15 cellular contexts compared by ENCODE assay signal in the genomic region with DNA sequence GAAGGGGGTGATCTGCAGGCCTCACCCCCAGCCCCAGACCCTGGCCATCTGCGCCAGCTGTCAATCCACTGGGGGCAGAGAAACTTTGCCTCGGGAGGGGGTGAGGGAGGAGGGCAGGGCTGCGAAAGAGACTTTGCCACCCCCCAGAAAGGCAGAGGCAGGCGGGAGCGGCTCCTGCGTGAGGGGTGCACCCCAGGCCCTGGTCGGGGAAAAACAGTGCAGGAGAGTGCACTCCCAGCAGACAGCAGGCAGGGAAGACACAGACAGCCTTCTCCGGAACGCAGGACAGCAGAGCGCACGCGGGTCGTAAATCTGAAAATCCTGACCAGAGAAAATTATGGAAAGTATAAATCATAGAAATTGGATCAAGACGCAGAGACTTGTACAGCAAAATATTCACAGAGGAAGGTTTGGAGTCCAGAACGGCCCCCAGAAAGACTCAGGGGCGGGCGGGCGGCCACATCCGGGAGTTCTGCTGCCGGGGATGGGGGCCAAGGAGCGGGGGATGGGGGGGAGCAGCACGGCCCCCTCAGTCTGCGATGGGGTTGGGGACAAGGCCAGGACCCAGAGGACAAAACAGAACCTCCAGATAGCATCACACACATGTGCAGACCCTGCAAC. TPM values are rescaled to one million over a fixed set of nuclear protein-coding genes. Genes with fewer than 3 reads are reported as not detected.
DNase-seq lines count a peak whose midpoint lies in the region; ATAC-seq, FAIRE-seq and TF ChIP-seq lines count a peak whose summit lies in the region.
"Had no signal": no experiment of that assay in that cellular context is flagged by ENCODE, and none has a peak within 500 bp of the region (broad histone marks: within the 10 kb centered on the region; RNA-seq: fewer than 3 reads in every experiment).

No MANE protein-coding gene starts in this region.

- H3K9me1 ChIP-seq in K562 (ENCODE audit: control insufficient read depth, insufficient read depth, low read length): no peaks in the 10 kb centered on the region

- POLR2A ChIA-PET in K562 (lab: Yijun Ruan, JAX): interaction anchor here (0.6 kb wide), 1 partner anchor 42 kb away, joined by 3 read pairs; no protein-coding TSS in a partner anchor

- no peaks in the 10 kb centered on the region for H3K36me3 Mint-ChIP-seq in activated T-cell treated with anti-CD3 and anti-CD28 coated beads, Interleukin-2, amount 50 U/mL, for 72 hours (ENCODE audit: insufficient read depth in 2 of 2)
- H3K36me3 Mint-ChIP-seq in natural killer cell: no peaks in the 10 kb centered on the region

- H3K27me3 Mint-ChIP-seq in activated T-cell treated with anti-CD3 and anti-CD28 coated beads, Interleukin-2, amount 50 U/mL, for 72 hours (ENCODE audit: low read depth): no peaks in the 10 kb centered on the region
- peaks cover 0 to 2% of the 10 kb centered on the region in 2 donors for H3K27me3 Mint-ChIP-seq in natural killer cell (ENCODE audit: low read depth in 2 of 2)

- ATAC-seq in activated T-cell treated with anti-CD3 and anti-CD28 coated beads, Interleukin-2, amount 50 U/mL, for 72 hours (replicated peaks in 1 of 2): no peak
- ATAC-seq in K562 (0 out of 3 replicates have a peak, but pooled peaks have one; percentile 17), natural killer cell (peak in 2 of 3 donors; percentile 55 to 60), GM18907 (IDR thresholded peaks at IDR 0.05; ENCODE audit: unreplicated experiment) (no peak), GM21360 (IDR thresholded peaks at IDR 0.05; ENCODE audit: unreplicated experiment) (no peak)
- ATAC-seq: naive thymus-derived CD4-positive, alpha-beta T cell had no signal

- no peak for TF ChIP-seq POLR2A in K562 (conservative IDR thresholded peaks at IDR 0.05)

- no peak for FAIRE-seq in K562 (lab: Jason Lieb, UNC)
- FAIRE-seq: astrocyte had no signal

- DNase-seq in activated T-cell treated with anti-CD3 and anti-CD28 coated beads, Interleukin-2, amount 50 U/mL, for 72 hours: peak; percentile 5 to 14
- DNase-seq in activated T-cell treated with anti-CD3 and anti-CD28 coated beads, Interleukin-2, amount 50 U/mL, for 1 hour: no peak
- DNase-seq in K562 (ENCODE audit: extremely low read depth in 1 of 4, low spot score in 3 of 4) (peak in 1 of 4 experiments; percentile 39), natural killer cell (peak; percentile 13), KG1 (lab: John Stamatoyannopoulos, UW) (no peak)
- DNase-seq: HCEC 1CT; stimulated activated CD4-positive, alpha-beta T cell treated with anti-CD3 and anti-CD28 coated beads, Interleukin-4, amount 100 ng/mL, for 4 hours had no signal

- H3K9me3 ChIP-seq in K562 (replicated peaks; ENCODE audit: control insufficient read depth, insufficient read depth, low read depth, low read length): no peaks in the 10 kb centered on the region

- H3K27ac ChIP-seq in K562 (ENCODE audit: extremely low read depth, low read depth, low read length): no peak overlapping the region
- peak overlapping the region; percentile 65 for H3K27ac ChIP-seq in urinary bladder (ENCODE audit: low read depth)

- peaks cover 5% of the 10 kb centered on the region for H3K4me1 Mint-ChIP-seq in activated T-cell treated with anti-CD3 and anti-CD28 coated beads, Interleukin-2, amount 50 U/mL, for 72 hours (ENCODE audit: low read depth)
- peaks cover 4 to 16% of the 10 kb centered on the region in 2 donors for H3K4me1 Mint-ChIP-seq in natural killer cell

- no peak overlapping the region for H3K9ac ChIP-seq in K562 (ENCODE audit: insufficient read depth in 1 of 2, low read depth in 2 of 2, low read length in 2 of 2)

- 0 out of 2 replicates have a peak, but pooled peaks cover 4% of the 10 kb centered on the region for H4K20me1 ChIP-seq in K562 (replicated peaks; ENCODE audit: control insufficient read depth, insufficient read depth, low read length)

- in situ Hi-C loops in K562 (cut with MboI): no loop called here

- intact Hi-C loops in K562 (cut with micrococcal nuclease): no loop called here
- intact Hi-C loops in natural killer cell (cut with micrococcal nuclease): no loop called here

- H3K4me1 ChIP-seq in K562 (replicated peaks in 1 of 2; ENCODE audit: control insufficient read depth in 2 of 2, insufficient read depth in 2 of 2, low read length in 2 of 2) (peaks cover 0 to 54% of the 10 kb centered on the region in 2 experiments; a peak in 3 of 5 replicates), urinary bladder (ENCODE audit: insufficient read depth) (no peaks in the 10 kb centered on the region)

- TF ChIP-seq CTCF in K562 (IDR thresholded peaks at IDR 0.05 in 2 of 3, conservative IDR thresholded peaks at IDR 0.05 in 1 of 3; ENCODE audit: insufficient read depth in 2 of 3, low read depth in 1 of 3, low read length in 3 of 3): no peak
- no peak for TF ChIP-seq CTCF in natural killer cell (IDR thresholded peaks at IDR 0.05)

- peaks cover 15 to 49% of the 10 kb centered on the region in 2 experiments; a peak in 4 of 5 replicates for H3K27me3 ChIP-seq in K562 (ENCODE audit: control insufficient read depth in 2 of 2, insufficient read depth in 2 of 2, low read length in 2 of 2)

- no peak for TF ChIP-seq RAD21 in K562 (CRISPR knock-in tag; conservative IDR thresholded peaks at IDR 0.05 in 1 of 2, IDR thresholded peaks at IDR 0.05 in 1 of 2)

- no peaks in the 10 kb centered on the region for H3K36me3 ChIP-seq in K562 (ENCODE audit: control insufficient read depth, insufficient read depth, low read length)
- H3K36me3 ChIP-seq in urinary bladder (ENCODE audit: insufficient read depth): no peaks in the 10 kb centered on the region

- TF ChIP-seq EP300 in K562 (IDR thresholded peaks at IDR 0.05; ENCODE audit: low read length): no peak

- BruUV-seq in K562 (replicated peaks; lab: Mats Ljungman, UMichigan): no TSS peak

- CTCF ChIA-PET in K562 (lab: Yijun Ruan, JAX; ENCODE audit: low intra/inter-chr PET ratio): no interaction called here

- H3K79me2 ChIP-seq in K562 (ENCODE audit: control insufficient read depth, insufficient read depth, low read length): no peaks in the 10 kb centered on the region

- peak overlapping the region in 1 of 2 donors; percentile 20 for H3K4me3 Mint-ChIP-seq in activated T-cell treated with anti-CD3 and anti-CD28 coated beads, Interleukin-2, amount 50 U/mL, for 72 hours
- peak overlapping the region; percentile 52 for H3K4me3 Mint-ChIP-seq in natural killer cell

- H3K9me3 Mint-ChIP-seq in activated T-cell treated with anti-CD3 and anti-CD28 coated beads, Interleukin-2, amount 50 U/mL, for 72 hours: no peaks in the 10 kb centered on the region
- H3K9me3 Mint-ChIP-seq in natural killer cell: no peaks in the 10 kb centered on the region

- H3K27ac Mint-ChIP-seq in activated T-cell treated with anti-CD3 and anti-CD28 coated beads, Interleukin-2, amount 50 U/mL, for 72 hours: no peak overlapping the region
- H3K27ac Mint-ChIP-seq in natural killer cell: peak overlapping the region in 1 of 2 donors; percentile 17

- H3K4me2 ChIP-seq in K562 (ENCODE audit: insufficient read depth, low read length): no peak overlapping the region

- 16% methylated on average over 13 of the region's 23 CpGs for WGBS in K562 (ENCODE audit: insufficient coverage, low coverage, missing lambda C conversion rate)
- WGBS in urinary bladder: 16% methylated on average over 23 of the region's 23 CpGs

- H3K4me3 ChIP-seq in K562 (no peak overlapping the region), urinary bladder (ENCODE audit: low read depth, low read length) (no peak overlapping the region)

- H2AFZ ChIP-seq in K562 (ENCODE audit: low read depth, low read length): no peak overlapping the region

RNA-seq across cellular contexts. Expression of a gene that starts 8.0 kb away (rescaled TPM):
- 10 to 100 TPM; 59.4 to 60.3 TPM for total RNA-seq in activated T-cell treated with anti-CD3 and anti-CD28 coated beads, Interleukin-2, amount 50 U/mL, for 72 hours
- 26.8 and 80.9 TPM in 2 replicates for total RNA-seq in K562 (2011; cell fraction: chromatin; rRNA removed; ENCODE audit: low replicate concordance)
- 67.7 and 84.7 TPM in 2 replicates for total RNA-seq in K562 (2011; cell fraction: nucleolus; rRNA removed)
- total RNA-seq in K562 (2011; cell fraction: nucleoplasm; rRNA removed): 43.5 and 46.6 TPM in 2 replicates
- total RNA-seq in K562 (2014; rRNA removed): 109 and 128 TPM in 2 replicates
- 17.5 and 22.7 TPM in 2 replicates for total RNA-seq in K562 (2014; rRNA removed; fragmentation: Illumina TruSeq; extraction: Trizol)
- total RNA-seq in K562 (2015; rRNA removed; fragmentation: Illumina TruSeq; extraction: Trizol): 46.2 and 53.3 TPM in 2 replicates
- total RNA-seq in K562 (2021): 63.7 and 72.7 TPM in 2 replicates
- 35.5 and 50.9 TPM in 2 replicates for polyA plus RNA-seq in K562 (2011; rRNA removed)
- polyA plus RNA-seq in K562 (2011; cell fraction: cytosol; rRNA removed): 131 and 155 TPM in 2 replicates
- 75.9 and 80.7 TPM in 2 replicates for polyA plus RNA-seq in K562 (2011; cell fraction: nucleus; rRNA removed)
- polyA plus RNA-seq in K562 (2012): 44.3 and 53.3 TPM in 2 replicates
- 37.4 and 42.9 TPM in 2 replicates for polyA plus RNA-seq in K562 (2014; fragmentation: Illumina TruSeq; extraction: Trizol)
- 1 to 10 TPM in 1 of 2 experiments, under 1 TPM in 1; 0.44 to 1.1 TPM for polyA plus RNA-seq in K562 (2014; fragmentation: Nextera tagmentation; extraction: Ambion mirVana)
- 79.9 and 85.9 TPM in 2 replicates for polyA plus RNA-seq in K562 (2014; rRNA removed)
- 19.0 and 20.5 TPM in 2 replicates for polyA minus RNA-seq in K562 (2011; rRNA and poly(A)+ RNA removed)
- polyA minus RNA-seq in K562 (2011; cell fraction: cytosol; rRNA and poly(A)+ RNA removed): 40.8 and 45.4 TPM in 2 replicates
- 53.0 and 70.8 TPM in 2 replicates for polyA minus RNA-seq in K562 (2011; cell fraction: nucleus; rRNA and poly(A)+ RNA removed)
- 10 to 100 TPM; 31.2 to 35.4 (median 32.8) TPM for total RNA-seq in natural killer cell
- total RNA-seq in urinary bladder: 17.8 TPM
- polyA plus RNA-seq in urinary bladder: 85.4 TPM

RNA-seq across cellular contexts. Expression of a gene that starts 19.6 kb away (rescaled TPM):
- total RNA-seq in activated T-cell treated with anti-CD3 and anti-CD28 coated beads, Interleukin-2, amount 50 U/mL, for 72 hours: 10 to 100 TPM in 1 of 2 donors, 1 to 10 TPM in 1; 5.6 to 15.5 TPM
- total RNA-seq in K562 (2011; cell fraction: chromatin; rRNA removed; ENCODE audit: low replicate concordance): not detected in 2 replicates
- not detected in 2 replicates for total RNA-seq in K562 (2011; cell fraction: nucleolus; rRNA removed)
- not detected in 2 replicates for total RNA-seq in K562 (2011; cell fraction: nucleoplasm; rRNA removed)
- total RNA-seq in K562 (2014; rRNA removed) (not detected in 2 replicates), K562 (2014; rRNA removed; fragmentation: Illumina TruSeq; extraction: Trizol) (not detected in 2 replicates), K562 (2015; rRNA removed; fragmentation: Illumina TruSeq; extraction: Trizol) (not detected in 2 replicates), K562 (2021) (not detected in 2 replicates), natural killer cell (10 to 100 TPM; 15.8 to 27.9 (median 26.2) TPM), urinary bladder (61.6 TPM)
- polyA plus RNA-seq in K562 (2011; rRNA removed) (0.10 TPM in 1 of 2 replicates, not detected in the other), K562 (2014; fragmentation: Illumina TruSeq; extraction: Trizol) (not detected in 2 replicates), K562 (2014; fragmentation: Nextera tagmentation; extraction: Ambion mirVana) (not detected), K562 (2014; rRNA removed) (not detected in 2 replicates), urinary bladder (39.3 TPM)
- not detected in 2 replicates for polyA plus RNA-seq in K562 (2011; cell fraction: cytosol; rRNA removed)
- 0.41 and 0.70 TPM in 2 replicates for polyA plus RNA-seq in K562 (2011; cell fraction: nucleus; rRNA removed)
- not detected in 2 replicates for polyA plus RNA-seq in K562 (2012)
- polyA minus RNA-seq in K562 (2011; rRNA and poly(A)+ RNA removed): not detected in 2 replicates
- polyA minus RNA-seq in K562 (2011; cell fraction: cytosol; rRNA and poly(A)+ RNA removed): not detected in 2 replicates
- not detected in 2 replicates for polyA minus RNA-seq in K562 (2011; cell fraction: nucleus; rRNA and poly(A)+ RNA removed)
- total RNA-seq: astrocyte had no signal

RNA-seq across cellular contexts. Expression of a gene that starts 47.4 kb away (rescaled TPM):
- not detected for total RNA-seq in activated T-cell treated with anti-CD3 and anti-CD28 coated beads, Interleukin-2, amount 50 U/mL, for 72 hours
- not detected in 2 replicates for total RNA-seq in K562 (2011; cell fraction: chromatin; rRNA removed; ENCODE audit: low replicate concordance)
- not detected in 2 replicates for total RNA-seq in K562 (2011; cell fraction: nucleolus; rRNA removed)
- not detected in 2 replicates for total RNA-seq in K562 (2011; cell fraction: nucleoplasm; rRNA removed)
- not detected in 2 replicates for total RNA-seq in K562 (2014; rRNA removed)
- total RNA-seq in K562 (2014; rRNA removed; fragmentation: Illumina TruSeq; extraction: Trizol): not detected in 2 replicates
- not detected in 2 replicates for total RNA-seq in K562 (2015; rRNA removed; fragmentation: Illumina TruSeq; extraction: Trizol)
- not detected in 2 replicates for total RNA-seq in K562 (2021)
- polyA plus RNA-seq in K562 (2011; rRNA removed): not detected in 2 replicates
- not detected in 2 replicates for polyA plus RNA-seq in K562 (2011; cell fraction: cytosol; rRNA removed)
- not detected in 2 replicates for polyA plus RNA-seq in K562 (2011; cell fraction: nucleus; rRNA removed)
- polyA plus RNA-seq in K562 (2012): not detected in 2 replicates
- not detected in 2 replicates for polyA plus RNA-seq in K562 (2014; fragmentation: Illumina TruSeq; extraction: Trizol)
- polyA plus RNA-seq in K562 (2014; fragmentation: Nextera tagmentation; extraction: Ambion mirVana): not detected
- not detected in 2 replicates for polyA plus RNA-seq in K562 (2014; rRNA removed)
- not detected in 2 replicates for polyA minus RNA-seq in K562 (2011; rRNA and poly(A)+ RNA removed)
- polyA minus RNA-seq in K562 (2011; cell fraction: cytosol; rRNA and poly(A)+ RNA removed): not detected in 2 replicates
- polyA minus RNA-seq in K562 (2011; cell fraction: nucleus; rRNA and poly(A)+ RNA removed): not detected in 2 replicates
- under 1 TPM in 2 of 3 donors, not detected in 1; 0.14 to 0.32 TPM for total RNA-seq in natural killer cell
- not detected for total RNA-seq in urinary bladder
- 0.28 TPM for polyA plus RNA-seq in urinary bladder
- total RNA-seq: astrocyte; subcutaneous adipose tissue; T-helper 1 cell treated with Interleukin-12 subunit alpha and Interleukin-12 subunit beta and Interleukin-4 antibody, amounts not matched to agents 30 ng/mL and 1 ng/mL, for 36 hours had no signal

RNA-seq across cellular contexts. Expression of a gene that starts 58.5 kb away (rescaled TPM):
- not detected for total RNA-seq in activated T-cell treated with anti-CD3 and anti-CD28 coated beads, Interleukin-2, amount 50 U/mL, for 72 hours
- 18.4 and 75.9 TPM in 2 replicates for total RNA-seq in K562 (2011; cell fraction: chromatin; rRNA removed; ENCODE audit: low replicate concordance)
- 34.1 and 71.4 TPM in 2 replicates for total RNA-seq in K562 (2011; cell fraction: nucleolus; rRNA removed)
- 40.2 and 132 TPM in 2 replicates for total RNA-seq in K562 (2011; cell fraction: nucleoplasm; rRNA removed)
- 18.7 and 20.7 TPM in 2 replicates for total RNA-seq in K562 (2014; rRNA removed)
- total RNA-seq in K562 (2014; rRNA removed; fragmentation: Illumina TruSeq; extraction: Trizol): 4.0 and 5.8 TPM in 2 replicates
- 20.5 and 24.6 TPM in 2 replicates for total RNA-seq in K562 (2015; rRNA removed; fragmentation: Illumina TruSeq; extraction: Trizol)
- 10.0 and 15.6 TPM in 2 replicates for total RNA-seq in K562 (2021)
- 220 and 682 TPM in 2 replicates for polyA plus RNA-seq in K562 (2011; rRNA removed)
- 487 and 1,836 TPM in 2 replicates for polyA plus RNA-seq in K562 (2011; cell fraction: cytosol; rRNA removed)
- polyA plus RNA-seq in K562 (2011; cell fraction: nucleus; rRNA removed): 124 and 550 TPM in 2 replicates
- 7.2 and 15.5 TPM in 2 replicates for polyA plus RNA-seq in K562 (2012)
- 15.7 and 19.7 TPM in 2 replicates for polyA plus RNA-seq in K562 (2014; fragmentation: Illumina TruSeq; extraction: Trizol)
- under 1 TPM; 0.13 to 0.63 TPM for polyA plus RNA-seq in K562 (2014; fragmentation: Nextera tagmentation; extraction: Ambion mirVana)
- polyA plus RNA-seq in K562 (2014; rRNA removed): 13.0 and 18.2 TPM in 2 replicates
- 162 and 353 TPM in 2 replicates for polyA minus RNA-seq in K562 (2011; rRNA and poly(A)+ RNA removed)
- 373 and 514 TPM in 2 replicates for polyA minus RNA-seq in K562 (2011; cell fraction: cytosol; rRNA and poly(A)+ RNA removed)
- polyA minus RNA-seq in K562 (2011; cell fraction: nucleus; rRNA and poly(A)+ RNA removed): 32.9 and 61.7 TPM in 2 replicates
- not detected for total RNA-seq in natural killer cell
- total RNA-seq in urinary bladder: 6,669 TPM
- polyA plus RNA-seq in urinary bladder: 1,221 TPM
- total RNA-seq: activated CD8-positive, alpha-beta memory T cell treated with anti-CD3 and anti-CD28 coated beads for 36 hours; T-helper 1 cell treated with Interleukin-12 subunit alpha and Interleukin-12 subunit beta and Interleukin-4 antibody, amounts not matched to agents 30 ng/mL and 1 ng/mL, for 36 hours had no signal
- polyA plus RNA-seq: naive thymus-derived CD4-positive, alpha-beta T cell had no signal

Comparison
In these comparisons a context has a peak if more than half of its experiments do, and no peak if none do; other contexts are left out.
1. DNase-seq: peak in activated T-cell treated with anti-CD3 and anti-CD28 coated beads, Interleukin-2, amount 50 U/mL, for 72 hours (2 of 2) and natural killer cell (single experiment); none in activated T-cell treated with anti-CD3 and anti-CD28 coated beads, Interleukin-2, amount 50 U/mL, for 1 hour (single experiment) and KG1 (single experiment).
2. ATAC-seq: peak in K562 (single experiment) and natural killer cell (2 of 3); none in activated T-cell treated with anti-CD3 and anti-CD28 coated beads, Interleukin-2, amount 50 U/mL, for 72 hours (0 of 2), GM18907 (single experiment) and GM21360 (single experiment).
3. RNA of a gene that starts 19.6 kb away (total RNA-seq): 61.6 TPM in urinary bladder (single experiment), 15.8 to 27.9 TPM in natural killer cell and 5.6 to 15.5 TPM in activated T-cell treated with anti-CD3 and anti-CD28 coated beads, Interleukin-2, amount 50 U/mL, for 72 hours; not detected in K562; every median in the first group is over 4 times any median in the second.